In genomic region chr16:30628628-30629342, GRCh38 we compare ENCODE assay signal across 8 cellular contexts. TPM values are rescaled to one million over a fixed set of nuclear protein-coding genes. Genes with fewer than 3 reads are reported as not detected.
DNase-seq lines count a peak whose midpoint lies in the region; TF ChIP-seq lines count a peak whose summit lies in the region.

No MANE protein-coding gene starts in this region.

- DNase-seq in A172 (ENCODE audit: low spot score), result peak; percentile 70
- DNase-seq in GM13977 (ENCODE audit: low spot score), result peak; percentile 75
- peak; percentile 48 to 87 for DNase-seq in NCI-H1930 (lab: John Stamatoyannopoulos, UW)
- DNase-seq in T1000 (lab: John Stamatoyannopoulos, UW), result peak; percentile 58
- DNase-seq in astrocyte of the cerebellum (ENCODE audit: low read depth), result peak; percentile 45
- DNase-seq in iPS-NIHi7 (ENCODE audit: extremely low spot score), result peak; percentile 77
- peak; percentile 57 for DNase-seq in smooth muscle cell of the brain vasculature (ENCODE audit: low read depth, low spot score)
- DNase-seq in GOT3 (lab: John Stamatoyannopoulos, UW), result no peak

- in situ Hi-C loops in GM13977 (cut with MboI; ENCODE audit: low pct_unique_long_range_greater_than_20kb, low sequenced_read_pairs, unreplicated experiment), result loop anchor here (25.0 kb wide), 1 partner anchor 91 kb away; the partner anchor contains the start of genes ZNF747 and ZNF768
- in situ Hi-C loops in astrocyte of the cerebellum (cut with HindIII; ENCODE audit: low sequenced_read_pairs), result no loop called here

- no peak overlapping the region for H3K4me3 ChIP-seq in astrocyte of the cerebellum (ENCODE audit: low read depth, low read length)

- TF ChIP-seq CTCF in GM13977 (IDR thresholded peaks at IDR 0.05; ENCODE audit: extremely low read depth, insufficient read depth, missing control alignments), result peak; percentile 83
- peak; percentile 96 for TF ChIP-seq CTCF in astrocyte of the cerebellum (IDR thresholded peaks at IDR 0.05; ENCODE audit: low read depth, low read length, missing control alignments)

RNA-seq across cellular contexts. Expression of gene ZNF689, which starts 18.6 kb away (rescaled TPM):
- total RNA-seq in A172 (2014; rRNA removed; shearing (Covaris generic)), result 11.7 and 16.6 TPM in 2 replicates

RNA-seq across cellular contexts. Expression of gene PRR14, which starts 22.0 kb away (rescaled TPM):
- 9.1 and 13.7 TPM in 2 replicates for total RNA-seq in A172 (2014; rRNA removed; shearing (Covaris generic))

RNA-seq across cellular contexts. Expression of gene FBRS, which starts 29.4 kb away (rescaled TPM):
- 16.0 and 24.9 TPM in 2 replicates for total RNA-seq in A172 (2014; rRNA removed; shearing (Covaris generic))

RNA-seq across cellular contexts. Expression of gene ZNF785, which starts 43.3 kb away (rescaled TPM):
- not detected in 2 replicates for total RNA-seq in A172 (2014; rRNA removed; shearing (Covaris generic))

RNA-seq across cellular contexts. Expression of gene ZNF688, which starts 57.3 kb away (rescaled TPM):
- 6.9 and 11.9 TPM in 2 replicates for total RNA-seq in A172 (2014; rRNA removed; shearing (Covaris generic))
